ENCODE assay signal across 1 cellular context in genomic region chr16:52439171-52439701, GRCh38.
TF ChIP-seq lines count a peak whose summit lies in the region.

No MANE protein-coding gene starts in this region.

TF ChIP-seq in SK-N-SH, 30 proteins besides CTCF, POLR2A, EP300 and RAD21 (continued from another document):
- TF ChIP-seq REST (IDR thresholded peaks at IDR 0.05; ENCODE audit: low read depth, low read length) (no peak), FOXJ3 (CRISPR knock-in tag; IDR thresholded peaks at IDR 0.05) (no peak), ZBTB33 (IDR thresholded peaks at IDR 0.05; ENCODE audit: borderline replicate concordance, low read depth) (no peak), TCF12 (IDR thresholded peaks at IDR 0.05) (no peak), USF1 (IDR thresholded peaks at IDR 0.05; ENCODE audit: borderline replicate concordance, low read depth) (no peak), RFX5 (IDR thresholded peaks at IDR 0.05; ENCODE audit: low read length) (no peak), JUND (IDR thresholded peaks at IDR 0.05) (no peak), GABPA (IDR thresholded peaks at IDR 0.05; ENCODE audit: low read depth) (no peak)
